Comparison of ENCODE assay signal across 8 cellular contexts in genomic region chr12:4648499-4649357, GRCh38. TPM values are rescaled to one million over a fixed set of nuclear protein-coding genes. Genes with fewer than 3 reads are reported as not detected.
DNase-seq lines count a peak whose midpoint lies in the region; ATAC-seq and TF ChIP-seq lines count a peak whose summit lies in the region.

AKAP3 (minus strand) TSS chr12:4649051; CDS start chr12:4638196, 10,855 bp downstream.
NDUFA9 (plus strand) TSS chr12:4649114; CDS start chr12:4649127, 13 bp downstream.

- peak within 1 kb of the TSS; percentile 99 for H3K27ac Mint-ChIP-seq in progenitor cell of endocrine pancreas

- no peaks in the 10 kb centered on the region for H3K9me3 Mint-ChIP-seq in progenitor cell of endocrine pancreas (ENCODE audit: low read depth)

- no peaks in the 10 kb centered on the region for H3K36me3 Mint-ChIP-seq in progenitor cell of endocrine pancreas (ENCODE audit: insufficient read depth)

- peak; percentile 73 for TF ChIP-seq POLR2A in GM10847 (IDR thresholded peaks at IDR 0.05; ENCODE audit: extremely low read depth, insufficient read length)

- peak; percentile 89 for ATAC-seq in HG02642 (IDR thresholded peaks at IDR 0.05; ENCODE audit: poor library complexity, unreplicated experiment)
- ATAC-seq in left ventricle myocardium superior, result peak; percentile 98

- intact Hi-C loops in left ventricle myocardium superior (cut with micrococcal nuclease), result no loop called here

- TF ChIP-seq CTCF in progenitor cell of endocrine pancreas (IDR thresholded peaks at IDR 0.05; ENCODE audit: unreplicated experiment), result no peak

- H3K27me3 Mint-ChIP-seq in progenitor cell of endocrine pancreas, result no peaks in the 10 kb centered on the region

- DNase-seq in NCI-H1417 treated with DMSO at 0.1 percent for 48 hours (lab: John Stamatoyannopoulos, UW), result peak; percentile 44
- peak; percentile 52 to 82 (median 67) for DNase-seq in T-helper 1 cell
- peak; percentile 19 to 89 (median 76) for DNase-seq in amygdala (lab: John Stamatoyannopoulos, UW)
- DNase-seq in left ventricle myocardium superior, result peak; percentile 83
- DNase-seq in progenitor cell of endocrine pancreas (ENCODE audit: low spot score, unreplicated experiment), result peak; percentile 79
- peak; percentile 86 for DNase-seq in ureter (ENCODE audit: low spot score)

- H3K4me3 Mint-ChIP-seq in progenitor cell of endocrine pancreas (ENCODE audit: low read depth), result peak within 1 kb of the TSS; percentile 91

- H3K4me1 Mint-ChIP-seq in progenitor cell of endocrine pancreas (ENCODE audit: low read depth), result peaks cover 25% of the 10 kb centered on the region

RNA-seq across cellular contexts. Expression of gene AKAP3, which starts in this region (rescaled TPM):
- total RNA-seq in left ventricle myocardium superior (2.4 TPM), progenitor cell of endocrine pancreas (3.3 and 3.5 TPM in 2 replicates), ureter (4.2 TPM)

RNA-seq across cellular contexts. Expression of gene NDUFA9, which starts in this region (rescaled TPM):
- 348 TPM for total RNA-seq in left ventricle myocardium superior
- total RNA-seq in progenitor cell of endocrine pancreas, result 136 TPM in 2 replicates
- total RNA-seq in ureter, result 85.9 TPM

Comparison
In these comparisons a context has a peak if more than half of its experiments do, and no peak if none do; other contexts are left out.
1. Peak in every context shown above with its lines: DNase-seq and ATAC-seq.